8 cellular contexts compared by ENCODE assay signal in the genomic region with DNA sequence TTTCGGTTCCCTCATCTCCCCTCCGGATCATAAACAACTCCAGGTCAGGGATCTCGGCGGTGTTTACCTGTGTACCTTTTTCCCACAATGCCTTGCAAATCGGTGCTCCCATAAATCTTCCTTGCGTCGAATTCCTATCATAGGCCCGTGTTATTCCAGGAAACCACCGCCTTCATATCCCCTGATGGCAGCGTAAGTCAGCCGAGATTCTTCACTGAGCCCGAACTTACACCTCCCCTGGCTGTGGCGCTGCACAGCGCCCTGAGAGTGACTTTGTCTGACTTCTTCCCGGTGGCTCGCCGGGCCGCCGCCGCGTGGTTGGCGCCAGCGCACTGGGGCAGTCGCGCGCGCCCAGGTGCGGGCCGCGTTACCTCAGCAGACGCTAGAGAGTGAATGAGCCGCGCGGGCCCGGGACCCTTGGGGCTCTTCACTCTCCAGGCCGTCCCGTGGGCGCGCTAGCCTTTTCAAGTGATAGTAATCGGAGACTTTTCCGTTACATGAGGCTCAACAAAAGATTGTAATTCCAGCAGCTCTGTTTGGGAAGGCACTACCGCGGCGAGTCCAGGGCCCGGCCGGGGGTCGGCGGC.
DNase-seq lines count a peak whose midpoint lies in the region; ATAC-seq, FAIRE-seq and TF ChIP-seq lines count a peak whose summit lies in the region.

No MANE protein-coding gene starts in this region.

- H3K9me3 ChIP-seq in A549, result no peaks in the 10 kb centered on the region
- no peaks in the 10 kb centered on the region for H3K9me3 ChIP-seq in esophagus (ENCODE audit: control insufficient read depth in 2 of 2, insufficient read depth in 1 of 2, low read depth in 1 of 2, low read length in 1 of 2)
- no peaks in the 10 kb centered on the region for H3K9me3 ChIP-seq in naive thymus-derived CD4-positive, alpha-beta T cell (ENCODE audit: control insufficient read depth in 2 of 3, low read length in 3 of 3)
- no peaks in the 10 kb centered on the region for H3K9me3 ChIP-seq in suprapubic skin

- no peaks in the 10 kb centered on the region for H3K27me3 Mint-ChIP-seq in naive thymus-derived CD4-positive, alpha-beta T cell

- H3K27me3 ChIP-seq in esophagus (ENCODE audit: control insufficient read depth in 1 of 2, insufficient read depth in 2 of 2, low read length in 2 of 2) (no peaks in the 10 kb centered on the region), suprapubic skin (no peaks in the 10 kb centered on the region)
- no peaks in the 10 kb centered on the region for H3K27me3 ChIP-seq in naive thymus-derived CD4-positive, alpha-beta T cell (ENCODE audit: control insufficient read depth in 2 of 2, insufficient read depth in 2 of 2, low read length in 2 of 2)

- H3K27ac ChIP-seq in A549, result peak overlapping the region; percentile 91 to 92
- peak overlapping the region; percentile 82 to 94 for H3K27ac ChIP-seq in esophagus (ENCODE audit: low read depth in 2 of 2, low read length in 1 of 2)
- H3K27ac ChIP-seq in naive thymus-derived CD4-positive, alpha-beta T cell (ENCODE audit: low read depth, low read length), result peak overlapping the region; percentile 86
- peak overlapping the region; percentile 96 for H3K27ac ChIP-seq in suprapubic skin

- POLR2A ChIA-PET in A549 (lab: Yijun Ruan, JAX), result interaction anchor here (0.7 to 4.7 kb wide), 16 partner anchors 8 to 100 kb away, joined by 3 to 52 read pairs (median 6); no protein-coding TSS in a partner anchor
- POLR2A ChIA-PET in naive thymus-derived CD4-positive, alpha-beta T cell (lab: Charles Lee), result interaction anchor here (1.1 to 9.2 kb wide), 12 partner anchors 9 to 77 kb away, joined by 4 to 276 read pairs (median 8); no protein-coding TSS in a partner anchor

- H3K27ac Mint-ChIP-seq in naive thymus-derived CD4-positive, alpha-beta T cell, result peak overlapping the region; percentile 82 to 97 (median 95)

- DNase-seq in A549 (ENCODE audit: low read depth in 1 of 2, low spot score in 1 of 2) (peak; percentile 33 to 85), NCI-H526 treated with DMSO at 0.1 percent for 48 hours (lab: John Stamatoyannopoulos, UW) (peak; percentile 89), activated T-cell treated with anti-CD3 and anti-CD28 coated beads for 24 hours (ENCODE audit: low read depth) (peak; percentile 61), suprapubic skin (ENCODE audit: low spot score in 2 of 2) (peak in 1 of 2 donors; percentile 72)
- peak; percentile 63 to 77 (median 73) for DNase-seq in naive thymus-derived CD4-positive, alpha-beta T cell

- H3K36me3 ChIP-seq in esophagus (ENCODE audit: control insufficient read depth in 2 of 2, insufficient read depth in 2 of 2, low read length in 1 of 2) (no peaks in the 10 kb centered on the region), suprapubic skin (no peaks in the 10 kb centered on the region)
- peaks cover 0 to 11% (median 0%) of the 10 kb centered on the region in 3 experiments for H3K36me3 ChIP-seq in naive thymus-derived CD4-positive, alpha-beta T cell (ENCODE audit: control insufficient read depth in 2 of 3, insufficient read depth in 3 of 3, low read length in 3 of 3)

- no peaks in the 10 kb centered on the region for H3K9me3 Mint-ChIP-seq in naive thymus-derived CD4-positive, alpha-beta T cell

- H3K36me3 Mint-ChIP-seq in naive thymus-derived CD4-positive, alpha-beta T cell, result peaks cover 0 to 26% (median 5%) of the 10 kb centered on the region in 5 donors

- peak; percentile 16 to 41; a peak in 4 of 5 replicates for TF ChIP-seq RAD21 in A549 (conservative IDR thresholded peaks at IDR 0.05 in 1 of 2, IDR thresholded peaks at IDR 0.05 in 1 of 2)

- ATAC-seq in A549, result peak; percentile 59 to 73
- ATAC-seq in GM18861 (IDR thresholded peaks at IDR 0.05; ENCODE audit: unreplicated experiment), result peak; percentile 26
- ATAC-seq in HG03097 (IDR thresholded peaks at IDR 0.05; ENCODE audit: low FRiP score, unreplicated experiment), result peak; percentile 22
- peak; percentile 82 for ATAC-seq in naive thymus-derived CD4-positive, alpha-beta T cell

- peaks cover 46% of the 10 kb centered on the region for H3K4me1 ChIP-seq in A549
- H3K4me1 ChIP-seq in esophagus (ENCODE audit: control insufficient read depth in 2 of 2, insufficient read depth in 2 of 2, low read length in 1 of 2), result peaks cover 0 to 5% of the 10 kb centered on the region in 2 donors
- H3K4me1 ChIP-seq in naive thymus-derived CD4-positive, alpha-beta T cell (ENCODE audit: control insufficient read depth in 2 of 2, insufficient read depth in 2 of 2, low read length in 2 of 2), result peaks cover 10 to 11% of the 10 kb centered on the region in 2 donors
- H3K4me1 ChIP-seq in suprapubic skin, result peaks cover 70% of the 10 kb centered on the region

- intact Hi-C loops in naive thymus-derived CD4-positive, alpha-beta T cell (cut with micrococcal nuclease), result loop anchor here (1.0 to 5.0 kb wide), 16 partner anchors 17 to 1059 kb away; partner anchors contain the start of genes ASB3 (in 1 of the 2), CLHC1 (in 1 of the 2), EML6 (in 1 of the 2) and ERLEC1 (in 1 of the 2)

- WGBS in A549 (ENCODE audit: missing lambda C conversion rate), result under 1% methylated on average over 36 of the region's 48 CpGs
- 4 to 5% methylated on average over 48 of the region's 48 CpGs for WGBS in esophagus, 2 donors
- WGBS in suprapubic skin, result 14% methylated on average over 30 of the region's 48 CpGs

- CTCF ChIA-PET in A549 (lab: Yijun Ruan, JAX), result interaction anchor here (0.8 to 11.4 kb wide), 15 partner anchors 9 to 450 kb away, joined by 3 to 91 read pairs (median 9); no protein-coding TSS in a partner anchor
- CTCF ChIA-PET in naive thymus-derived CD4-positive, alpha-beta T cell (lab: Charles Lee), result interaction anchor here (0.8 to 3.2 kb wide), 17 partner anchors 12 to 147 kb away, joined by 3 to 28 read pairs (median 5); no protein-coding TSS in a partner anchor

- H3K4me1 Mint-ChIP-seq in naive thymus-derived CD4-positive, alpha-beta T cell, result peaks cover 30 to 62% (median 58%) of the 10 kb centered on the region in 7 donors

- TF ChIP-seq POLR2A in A549 (IDR thresholded peaks at IDR 0.05; ENCODE audit: low read length) (peak; percentile 41), suprapubic skin (IDR thresholded peaks at IDR 0.05) (no peak)

- H3K4me2 ChIP-seq in A549, result peak overlapping the region; percentile 83

- H3K4me3 ChIP-seq in A549 (peak overlapping the region; percentile 67), esophagus (ENCODE audit: low read depth in 1 of 2, low read length in 2 of 2) (peak overlapping the region; percentile 61 to 71), suprapubic skin (peak overlapping the region; percentile 71)
- H3K4me3 ChIP-seq in naive thymus-derived CD4-positive, alpha-beta T cell (ENCODE audit: low read length), result peak overlapping the region; percentile 94

- no peak for FAIRE-seq in A549 (lab: Jason Lieb, UNC)

- TF ChIP-seq EP300 in A549 (IDR thresholded peaks at IDR 0.05), result no peak
- no peak for TF ChIP-seq EP300 in suprapubic skin (IDR thresholded peaks at IDR 0.05)

- H3K4me3 Mint-ChIP-seq in naive thymus-derived CD4-positive, alpha-beta T cell, result peak overlapping the region; percentile 85 to 100 (median 96)

- no peak for TF ChIP-seq CTCF in A549 (IDR thresholded peaks at IDR 0.05)
- no peak for TF ChIP-seq CTCF in suprapubic skin (IDR thresholded peaks at IDR 0.05)

TF ChIP-seq in A549, 52 proteins besides CTCF, POLR2A, EP300 and RAD21 (continues in another document):
- no peak for TF ChIP-seq ZFP36 (IDR thresholded peaks at IDR 0.05; ENCODE audit: borderline replicate concordance, partially characterized antibody)
- TF ChIP-seq, protein P1, sequence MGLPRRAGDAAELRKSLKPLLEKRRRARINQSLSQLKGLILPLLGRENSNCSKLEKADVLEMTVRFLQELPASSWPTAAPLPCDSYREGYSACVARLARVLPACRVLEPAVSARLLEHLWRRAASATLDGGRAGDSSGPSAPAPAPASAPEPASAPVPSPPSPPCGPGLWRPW (IDR thresholded peaks at IDR 0.05), result no peak
- TF ChIP-seq ZNF302 (CRISPR knock-in tag; IDR thresholded peaks at IDR 0.05), result no peak
- no peak for TF ChIP-seq HDAC2 (IDR thresholded peaks at IDR 0.05)
- TF ChIP-seq TFCP2L1 (CRISPR knock-in tag; IDR thresholded peaks at IDR 0.05), result no peak
- TF ChIP-seq MAFK (IDR thresholded peaks at IDR 0.05; ENCODE audit: partially characterized antibody), result no peak
- no peak for TF ChIP-seq ZC3H11A (IDR thresholded peaks at IDR 0.05)
- no peak for TF ChIP-seq RFX5 (IDR thresholded peaks at IDR 0.05)
- TF ChIP-seq HOXB5 (CRISPR knock-in tag; IDR thresholded peaks at IDR 0.05), result peak; percentile 90
- TF ChIP-seq TP53 (CRISPR knock-in tag; IDR thresholded peaks at IDR 0.05), result no peak
- TF ChIP-seq, protein P2, sequence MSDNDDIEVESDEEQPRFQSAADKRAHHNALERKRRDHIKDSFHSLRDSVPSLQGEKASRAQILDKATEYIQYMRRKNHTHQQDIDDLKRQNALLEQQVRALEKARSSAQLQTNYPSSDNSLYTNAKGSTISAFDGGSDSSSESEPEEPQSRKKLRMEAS (IDR thresholded peaks at IDR 0.05), result peak; percentile 93
- TF ChIP-seq CHD2 (IDR thresholded peaks at IDR 0.05; ENCODE audit: low read length, partially characterized antibody), result no peak
- TF ChIP-seq GATA3 (IDR thresholded peaks at IDR 0.05; ENCODE audit: borderline replicate concordance), result no peak
- TF ChIP-seq SMC3 (IDR thresholded peaks at IDR 0.05), result peak; percentile 49
- no peak for TF ChIP-seq RCOR1 (IDR thresholded peaks at IDR 0.05; ENCODE audit: low read depth, low read length)
- no peak for TF ChIP-seq NR3C1 (IDR thresholded peaks at IDR 0.05)
- TF ChIP-seq MYC (IDR thresholded peaks at IDR 0.05; ENCODE audit: borderline replicate concordance, low read length), result peak; percentile 30; the same call in 1 of the 2 replicates
- no peak for TF ChIP-seq ZSCAN20 (CRISPR knock-in tag; IDR thresholded peaks at IDR 0.05)
- TF ChIP-seq EHF (CRISPR knock-in tag; IDR thresholded peaks at IDR 0.05), result no peak
- no peak for TF ChIP-seq FOXS1 (CRISPR knock-in tag; IDR thresholded peaks at IDR 0.05)
- no peak for TF ChIP-seq FOSL2 (IDR thresholded peaks at IDR 0.05)
- TF ChIP-seq FOSL2 (CRISPR knock-in tag; IDR thresholded peaks at IDR 0.05), result no peak
- TF ChIP-seq SREBF2 (IDR thresholded peaks at IDR 0.05), result no peak
- TF ChIP-seq HOXA7 (CRISPR knock-in tag; IDR thresholded peaks at IDR 0.05), result no peak; the same call in 1 of the 2 replicates
- no peak for TF ChIP-seq RNF2 (IDR thresholded peaks at IDR 0.05; ENCODE audit: borderline replicate concordance, low read depth)
- TF ChIP-seq CEBPB (IDR thresholded peaks at IDR 0.05), result no peak
- no peak for TF ChIP-seq BHLHE40 (IDR thresholded peaks at IDR 0.05; ENCODE audit: low read depth, low read length)
- TF ChIP-seq KDM5A (IDR thresholded peaks at IDR 0.05), result no peak
- no peak for TF ChIP-seq CBX8 (IDR thresholded peaks at IDR 0.05)
- TF ChIP-seq HOXB13 (CRISPR knock-in tag; IDR thresholded peaks at IDR 0.05; ENCODE audit: low read depth), result peak; percentile 41; the same call in 1 of the 2 replicates

Comparison
In these comparisons a context has a peak if more than half of its experiments do, and no peak if none do; other contexts are left out.
1. ATAC-seq: peak in every context shown above with its lines; median percentile 82 in naive thymus-derived CD4-positive, alpha-beta T cell; 66 in A549; 26 in GM18861; 22 in HG03097.